Comparison of ENCODE assay signal across 1 cellular context in the genomic region with DNA sequence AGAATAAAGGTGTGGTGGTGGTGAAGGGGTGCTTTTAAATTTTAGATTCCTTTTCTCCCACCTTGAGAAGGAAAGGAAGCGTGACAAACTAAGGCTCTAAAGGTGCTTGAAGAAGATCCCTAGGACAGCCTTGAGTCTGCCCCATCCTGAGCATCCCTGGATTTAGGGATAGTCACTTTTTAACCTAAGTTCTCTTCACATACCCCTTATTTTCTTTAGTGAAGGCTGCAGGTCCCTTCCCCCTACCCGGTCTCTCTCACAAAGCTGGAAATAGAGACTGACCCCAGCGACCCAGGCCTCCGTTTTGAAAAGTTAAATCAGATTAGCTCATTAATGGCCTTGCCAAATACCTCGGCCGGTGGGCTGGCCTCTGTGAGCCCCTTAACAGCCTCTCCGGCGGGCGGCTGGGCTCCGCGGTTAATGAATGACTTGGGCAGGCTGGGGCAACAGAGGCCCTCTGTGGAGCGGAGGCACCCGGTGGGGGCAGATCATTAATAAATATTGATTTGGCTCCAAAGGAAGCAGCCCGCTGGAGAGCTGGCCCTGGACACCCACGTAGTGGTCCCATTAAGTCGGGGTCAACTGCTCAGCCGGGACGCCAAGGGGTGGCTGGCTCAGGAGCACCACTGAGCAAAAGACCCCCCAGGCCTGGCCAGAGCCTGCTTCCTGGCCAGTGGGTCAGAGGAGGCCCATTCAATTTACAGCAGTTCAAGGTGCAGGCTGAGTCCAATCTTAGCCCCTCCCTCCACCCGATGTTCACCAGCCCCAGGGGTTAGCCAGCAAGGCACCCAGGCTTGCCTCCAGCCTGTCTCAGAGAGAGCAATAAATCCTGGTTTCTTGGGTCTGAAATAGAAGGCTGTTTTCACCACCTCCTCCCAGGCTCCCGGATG.
A peak's percentile ranks its signal among the peaks of the same experiment; 100 is the strongest.
TF ChIP-seq lines count a peak whose summit lies in the region.

No MANE protein-coding gene starts in this region.

TF ChIP-seq in HepG2, 621 proteins besides CTCF, POLR2A, EP300 and RAD21 (continued from another document and continues in another):
- TF ChIP-seq, protein P1, sequence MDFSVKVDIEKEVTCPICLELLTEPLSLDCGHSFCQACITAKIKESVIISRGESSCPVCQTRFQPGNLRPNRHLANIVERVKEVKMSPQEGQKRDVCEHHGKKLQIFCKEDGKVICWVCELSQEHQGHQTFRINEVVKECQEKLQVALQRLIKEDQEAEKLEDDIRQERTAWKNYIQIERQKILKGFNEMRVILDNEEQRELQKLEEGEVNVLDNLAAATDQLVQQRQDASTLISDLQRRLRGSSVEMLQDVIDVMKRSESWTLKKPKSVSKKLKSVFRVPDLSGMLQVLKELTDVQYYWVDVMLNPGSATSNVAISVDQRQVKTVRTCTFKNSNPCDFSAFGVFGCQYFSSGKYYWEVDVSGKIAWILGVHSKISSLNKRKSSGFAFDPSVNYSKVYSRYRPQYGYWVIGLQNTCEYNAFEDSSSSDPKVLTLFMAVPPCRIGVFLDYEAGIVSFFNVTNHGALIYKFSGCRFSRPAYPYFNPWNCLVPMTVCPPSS (IDR thresholded peaks at IDR 0.05), result no peak
- TF ChIP-seq BRCA1 (CRISPR knock-in tag; IDR thresholded peaks at IDR 0.05) (peak; percentile 91), NONO (IDR thresholded peaks at IDR 0.05) (no peak), NONO (CRISPR knock-in tag; conservative IDR thresholded peaks at IDR 0.05) (peak; percentile 82), DNMT1 (CRISPR knock-in tag; IDR thresholded peaks at IDR 0.05) (no peak), ZNF225 (CRISPR knock-in tag; IDR thresholded peaks at IDR 0.05) (peak; percentile 60; the same call in 1 of the 2 replicates), SOX5 (CRISPR knock-in tag; IDR thresholded peaks at IDR 0.05; ENCODE audit: borderline replicate concordance) (peak; percentile 64; the same call in 1 of the 2 replicates), ZSCAN12 (CRISPR knock-in tag; IDR thresholded peaks at IDR 0.05) (0 out of 2 replicates have a peak, but pooled peaks have one; percentile 83), ZNF709 (CRISPR knock-in tag; IDR thresholded peaks at IDR 0.05) (peak; percentile 81; the same call in 1 of the 2 replicates), ZNF816 (CRISPR knock-in tag; IDR thresholded peaks at IDR 0.05; ENCODE audit: borderline replicate concordance) (peak; percentile 87), POLR2G (IDR thresholded peaks at IDR 0.05; ENCODE audit: low read depth, low read length) (peak; percentile 78), ZMYM3 (CRISPR knock-in tag; IDR thresholded peaks at IDR 0.05) (peak; percentile 53; the same call in 1 of the 2 replicates), ZNF629 (CRISPR knock-in tag; conservative IDR thresholded peaks at IDR 0.05) (peak; percentile 31; the same call in 1 of the 2 replicates), ZGPAT (CRISPR knock-in tag; IDR thresholded peaks at IDR 0.05) (peak; percentile 93), DR1 (CRISPR knock-in tag; IDR thresholded peaks at IDR 0.05) (peak; percentile 80), EHMT2 (IDR thresholded peaks at IDR 0.05; ENCODE audit: borderline replicate concordance, low read depth, low read length) (peak; percentile 63; the same call in 1 of the 2 replicates), HOXD1 (CRISPR knock-in tag; IDR thresholded peaks at IDR 0.05) (peak; percentile 79; the same call in 1 of the 2 replicates), ZNF264 (CRISPR knock-in tag; IDR thresholded peaks at IDR 0.05) (peak; percentile 78; the same call in 1 of the 2 replicates), ZNF567 (CRISPR knock-in tag; IDR thresholded peaks at IDR 0.05; ENCODE audit: borderline replicate concordance) (0 out of 2 replicates have a peak, but pooled peaks have one; percentile 33), RXRA (CRISPR knock-in tag; IDR thresholded peaks at IDR 0.05) (peak; percentile 86), ZNF17 (CRISPR knock-in tag; IDR thresholded peaks at IDR 0.05) (no peak), RARA (CRISPR knock-in tag; IDR thresholded peaks at IDR 0.05) (peak; percentile 82), CEBPG (CRISPR knock-in tag; IDR thresholded peaks at IDR 0.05) (peak; percentile 56; the same call in 1 of the 2 replicates), ETV5 (CRISPR knock-in tag; IDR thresholded peaks at IDR 0.05; ENCODE audit: borderline replicate concordance) (peak; percentile 78; the same call in 1 of the 2 replicates), RBAK (CRISPR knock-in tag; IDR thresholded peaks at IDR 0.05) (no peak), SRSF9 (IDR thresholded peaks at IDR 0.05; ENCODE audit: borderline replicate concordance, insufficient read depth, low read depth, low read length, poor library complexity, severe bottlenecking) (no peak), ELF1 (CRISPR knock-in tag; IDR thresholded peaks at IDR 0.05) (peak; percentile 49; the same call in 1 of the 2 replicates), TMF1 (CRISPR knock-in tag; IDR thresholded peaks at IDR 0.05; ENCODE audit: low read depth) (peak; percentile 48; the same call in 1 of the 2 replicates), MIXL1 (CRISPR knock-in tag; IDR thresholded peaks at IDR 0.05) (peak; percentile 97), BORCS8-MEF2B (CRISPR knock-in tag; IDR thresholded peaks at IDR 0.05) (peak; percentile 68; the same call in 1 of the 2 replicates), ZNF232 (CRISPR knock-in tag; IDR thresholded peaks at IDR 0.05; ENCODE audit: borderline replicate concordance) (peak; percentile 91), ZKSCAN8 (CRISPR knock-in tag; IDR thresholded peaks at IDR 0.05; ENCODE audit: borderline replicate concordance) (peak; percentile 70; the same call in 1 of the 2 replicates), ZBTB7A (CRISPR knock-in tag; IDR thresholded peaks at IDR 0.05) (peak; percentile 93; the same call in 1 of the 2 replicates), BRD4 (CRISPR knock-in tag; IDR thresholded peaks at IDR 0.05) (peak; percentile 77; the same call in 1 of the 2 replicates), REPIN1 (CRISPR knock-in tag; IDR thresholded peaks at IDR 0.05; ENCODE audit: borderline replicate concordance, low read depth) (peak; percentile 66; the same call in 1 of the 2 replicates), ZNF441 (CRISPR knock-in tag; IDR thresholded peaks at IDR 0.05; ENCODE audit: borderline replicate concordance) (peak; percentile 62; the same call in 1 of the 2 replicates), FOSL1 (CRISPR knock-in tag; IDR thresholded peaks at IDR 0.05; ENCODE audit: borderline replicate concordance) (0 out of 2 replicates have a peak, but pooled peaks have one; percentile 13), HINFP (CRISPR knock-in tag; IDR thresholded peaks at IDR 0.05; ENCODE audit: low read depth) (no peak)
- TF ChIP-seq, protein P2, sequence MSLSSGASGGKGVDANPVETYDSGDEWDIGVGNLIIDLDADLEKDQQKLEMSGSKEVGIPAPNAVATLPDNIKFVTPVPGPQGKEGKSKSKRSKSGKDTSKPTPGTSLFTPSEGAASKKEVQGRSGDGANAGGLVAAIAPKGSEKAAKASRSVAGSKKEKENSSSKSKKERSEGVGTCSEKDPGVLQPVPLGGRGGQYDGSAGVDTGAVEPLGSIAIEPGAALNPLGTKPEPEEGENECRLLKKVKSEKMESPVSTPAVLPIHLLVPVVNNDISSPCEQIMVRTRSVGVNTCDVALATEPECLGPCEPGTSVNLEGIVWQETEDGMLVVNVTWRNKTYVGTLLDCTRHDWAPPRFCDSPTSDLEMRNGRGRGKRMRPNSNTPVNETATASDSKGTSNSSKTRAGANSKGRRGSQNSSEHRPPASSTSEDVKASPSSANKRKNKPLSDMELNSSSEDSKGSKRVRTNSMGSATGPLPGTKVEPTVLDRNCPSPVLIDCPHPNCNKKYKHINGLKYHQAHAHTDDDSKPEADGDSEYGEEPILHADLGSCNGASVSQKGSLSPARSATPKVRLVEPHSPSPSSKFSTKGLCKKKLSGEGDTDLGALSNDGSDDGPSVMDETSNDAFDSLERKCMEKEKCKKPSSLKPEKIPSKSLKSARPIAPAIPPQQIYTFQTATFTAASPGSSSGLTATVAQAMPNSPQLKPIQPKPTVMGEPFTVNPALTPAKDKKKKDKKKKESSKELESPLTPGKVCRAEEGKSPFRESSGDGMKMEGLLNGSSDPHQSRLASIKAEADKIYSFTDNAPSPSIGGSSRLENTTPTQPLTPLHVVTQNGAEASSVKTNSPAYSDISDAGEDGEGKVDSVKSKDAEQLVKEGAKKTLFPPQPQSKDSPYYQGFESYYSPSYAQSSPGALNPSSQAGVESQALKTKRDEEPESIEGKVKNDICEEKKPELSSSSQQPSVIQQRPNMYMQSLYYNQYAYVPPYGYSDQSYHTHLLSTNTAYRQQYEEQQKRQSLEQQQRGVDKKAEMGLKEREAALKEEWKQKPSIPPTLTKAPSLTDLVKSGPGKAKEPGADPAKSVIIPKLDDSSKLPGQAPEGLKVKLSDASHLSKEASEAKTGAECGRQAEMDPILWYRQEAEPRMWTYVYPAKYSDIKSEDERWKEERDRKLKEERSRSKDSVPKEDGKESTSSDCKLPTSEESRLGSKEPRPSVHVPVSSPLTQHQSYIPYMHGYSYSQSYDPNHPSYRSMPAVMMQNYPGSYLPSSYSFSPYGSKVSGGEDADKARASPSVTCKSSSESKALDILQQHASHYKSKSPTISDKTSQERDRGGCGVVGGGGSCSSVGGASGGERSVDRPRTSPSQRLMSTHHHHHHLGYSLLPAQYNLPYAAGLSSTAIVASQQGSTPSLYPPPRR (CRISPR knock-in tag; IDR thresholded peaks at IDR 0.05; ENCODE audit: borderline replicate concordance), result peak; percentile 95
- TF ChIP-seq, protein P3, sequence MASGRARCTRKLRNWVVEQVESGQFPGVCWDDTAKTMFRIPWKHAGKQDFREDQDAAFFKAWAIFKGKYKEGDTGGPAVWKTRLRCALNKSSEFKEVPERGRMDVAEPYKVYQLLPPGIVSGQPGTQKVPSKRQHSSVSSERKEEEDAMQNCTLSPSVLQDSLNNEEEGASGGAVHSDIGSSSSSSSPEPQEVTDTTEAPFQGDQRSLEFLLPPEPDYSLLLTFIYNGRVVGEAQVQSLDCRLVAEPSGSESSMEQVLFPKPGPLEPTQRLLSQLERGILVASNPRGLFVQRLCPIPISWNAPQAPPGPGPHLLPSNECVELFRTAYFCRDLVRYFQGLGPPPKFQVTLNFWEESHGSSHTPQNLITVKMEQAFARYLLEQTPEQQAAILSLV (CRISPR knock-in tag; IDR thresholded peaks at IDR 0.05; ENCODE audit: borderline replicate concordance), result peak; percentile 38; the same call in 1 of the 2 replicates
- TF ChIP-seq, protein P4, sequence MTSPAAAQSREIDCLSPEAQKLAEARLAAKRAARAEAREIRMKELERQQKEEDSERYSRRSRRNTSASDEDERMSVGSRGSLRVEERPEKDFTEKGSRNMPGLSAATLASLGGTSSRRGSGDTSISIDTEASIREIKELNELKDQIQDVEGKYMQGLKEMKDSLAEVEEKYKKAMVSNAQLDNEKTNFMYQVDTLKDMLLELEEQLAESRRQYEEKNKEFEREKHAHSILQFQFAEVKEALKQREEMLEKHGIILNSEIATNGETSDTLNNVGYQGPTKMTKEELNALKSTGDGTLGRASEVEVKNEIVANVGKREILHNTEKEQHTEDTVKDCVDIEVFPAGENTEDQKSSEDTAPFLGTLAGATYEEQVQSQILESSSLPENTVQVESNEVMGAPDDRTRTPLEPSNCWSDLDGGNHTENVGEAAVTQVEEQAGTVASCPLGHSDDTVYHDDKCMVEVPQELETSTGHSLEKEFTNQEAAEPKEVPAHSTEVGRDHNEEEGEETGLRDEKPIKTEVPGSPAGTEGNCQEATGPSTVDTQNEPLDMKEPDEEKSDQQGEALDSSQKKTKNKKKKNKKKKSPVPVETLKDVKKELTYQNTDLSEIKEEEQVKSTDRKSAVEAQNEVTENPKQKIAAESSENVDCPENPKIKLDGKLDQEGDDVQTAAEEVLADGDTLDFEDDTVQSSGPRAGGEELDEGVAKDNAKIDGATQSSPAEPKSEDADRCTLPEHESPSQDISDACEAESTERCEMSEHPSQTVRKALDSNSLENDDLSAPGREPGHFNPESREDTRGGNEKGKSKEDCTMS (CRISPR knock-in tag; conservative IDR thresholded peaks at IDR 0.05), result no peak
- TF ChIP-seq, protein P5, sequence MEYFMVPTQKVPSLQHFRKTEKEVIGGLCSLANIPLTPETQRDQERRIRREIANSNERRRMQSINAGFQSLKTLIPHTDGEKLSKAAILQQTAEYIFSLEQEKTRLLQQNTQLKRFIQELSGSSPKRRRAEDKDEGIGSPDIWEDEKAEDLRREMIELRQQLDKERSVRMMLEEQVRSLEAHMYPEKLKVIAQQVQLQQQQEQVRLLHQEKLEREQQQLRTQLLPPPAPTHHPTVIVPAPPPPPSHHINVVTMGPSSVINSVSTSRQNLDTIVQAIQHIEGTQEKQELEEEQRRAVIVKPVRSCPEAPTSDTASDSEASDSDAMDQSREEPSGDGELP (IDR thresholded peaks at IDR 0.05; ENCODE audit: borderline replicate concordance, low read depth), result peak; percentile 60; the same call in 1 of the 2 replicates
- TF ChIP-seq, protein P6, sequence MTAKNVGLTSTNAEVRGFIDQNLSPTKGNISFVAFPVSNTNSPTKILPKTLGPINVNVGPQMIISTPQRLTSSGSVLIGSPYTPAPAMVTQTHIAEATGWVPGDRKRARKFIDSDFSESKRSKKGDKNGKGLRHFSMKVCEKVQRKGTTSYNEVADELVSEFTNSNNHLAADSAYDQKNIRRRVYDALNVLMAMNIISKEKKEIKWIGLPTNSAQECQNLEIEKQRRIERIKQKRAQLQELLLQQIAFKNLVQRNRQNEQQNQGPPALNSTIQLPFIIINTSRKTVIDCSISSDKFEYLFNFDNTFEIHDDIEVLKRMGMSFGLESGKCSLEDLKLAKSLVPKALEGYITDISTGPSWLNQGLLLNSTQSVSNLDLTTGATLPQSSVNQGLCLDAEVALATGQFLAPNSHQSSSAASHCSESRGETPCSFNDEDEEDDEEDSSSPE (CRISPR knock-in tag; IDR thresholded peaks at IDR 0.05), result peak; percentile 48; the same call in 1 of the 2 replicates
